20 cellular contexts compared by ENCODE assay signal in genomic region chr1:226984521-226985238, GRCh38. TPM values are rescaled to one million over a fixed set of nuclear protein-coding genes. Genes with fewer than 3 reads are reported as not detected.
DNase-seq lines count a peak whose midpoint lies in the region; ATAC-seq, FAIRE-seq and TF ChIP-seq lines count a peak whose summit lies in the region.
"Had no signal": no experiment of that assay in that cellular context is flagged by ENCODE, and none has a peak within 500 bp of the region (broad histone marks: within the 10 kb centered on the region; RNA-seq: fewer than 3 reads in every experiment).

No MANE protein-coding gene starts in this region.

- H3K4me2 ChIP-seq in H1 (ENCODE audit: insufficient read depth in 1 of 2, low read depth in 2 of 2, low read length in 2 of 2), result no peak overlapping the region
- no peak overlapping the region for H3K4me2 ChIP-seq in PC-9

- CTCF ChIA-PET in activated CD8-positive, alpha-beta memory T cell treated with anti-CD3 and anti-CD28 coated beads, Interleukin-2, amount 10 ng/mL, durations not matched to agents 7 days and 5 days (lab: Charles Lee), result no interaction called here
- CTCF ChIA-PET in H1 (lab: Charles Lee; ENCODE audit: partially characterized antibody) (interaction anchor here (1.8 kb wide), 1 partner anchor 11 kb away, joined by 5 read pairs; no protein-coding TSS in a partner anchor), PC-9 (lab: Charles Lee) (no interaction called here)

- no peak for TF ChIP-seq CTCF in H1 (IDR thresholded peaks at IDR 0.05; ENCODE audit: control extremely low read depth in 1 of 3, insufficient read depth in 1 of 3, low read depth in 1 of 3, low read length in 3 of 3)
- no peak for TF ChIP-seq CTCF in lung (IDR thresholded peaks at IDR 0.05; ENCODE audit: control extremely low read depth, extremely low read depth)
- TF ChIP-seq CTCF in stomach (IDR thresholded peaks at IDR 0.05), result no peak
- no peak for TF ChIP-seq CTCF in PC-9 (conservative IDR thresholded peaks at IDR 0.05)

- peaks cover 4% of the 10 kb centered on the region for H3K36me3 Mint-ChIP-seq in activated CD8-positive, alpha-beta memory T cell treated with anti-CD3 and anti-CD28 coated beads, Interleukin-2, amount 10 ng/mL, durations not matched to agents 7 days and 5 days

- DNase-seq in activated CD8-positive, alpha-beta memory T cell treated with anti-CD3 and anti-CD28 coated beads for 24 hours, result peak; percentile 51
- DNase-seq in activated CD8-positive, alpha-beta memory T cell treated with anti-CD3 and anti-CD28 coated beads, Interleukin-2, amount 10 ng/mL, durations not matched to agents 7 days and 5 days, result no peak
- DNase-seq in H1 (ENCODE audit: low read depth in 1 of 2, low spot score in 2 of 2), result no peak
- DNase-seq in lung (ENCODE audit: low spot score), result peak; percentile 29
- DNase-seq in stomach, result no peak
- no peak for DNase-seq in NCI-H2081 treated with DMSO at 0.1 percent for 48 hours (lab: John Stamatoyannopoulos, UW)
- no peak for DNase-seq in HuH-7.5 (ENCODE audit: low spot score)
- no peak for DNase-seq in PC-9
- DNase-seq: activated CD4-positive, alpha-beta T cell treated with anti-CD3 and anti-CD28 coated beads, Interleukin-2, amount 50 U/mL, for 48 hours; activated T-cell treated with anti-CD3 and anti-CD28 coated beads, Interleukin-2, amount 50 U/mL, for 72 hours; CD4-positive, CD25-positive, alpha-beta regulatory T cell; DMS79 treated with DMSO at 0.1 percent for 48 hours; foreskin keratinocyte; naive thymus-derived CD4-positive, alpha-beta T cell; NCI-H1105 treated with DMSO at 0.1 percent for 48 hours had no signal

- no peak overlapping the region for H3K9ac ChIP-seq in H1 (replicated peaks in 1 of 4; ENCODE audit: extremely low read depth in 1 of 4, low read depth in 3 of 4, low read length in 3 of 4)

- TF ChIP-seq EP300 in H1 (IDR thresholded peaks at IDR 0.05; ENCODE audit: borderline replicate concordance in 1 of 2, low read depth in 2 of 2, low read length in 2 of 2) (no peak), stomach (IDR thresholded peaks at IDR 0.05) (no peak)

- no peak overlapping the region for H3K27ac Mint-ChIP-seq in activated CD8-positive, alpha-beta memory T cell treated with anti-CD3 and anti-CD28 coated beads, Interleukin-2, amount 10 ng/mL, durations not matched to agents 7 days and 5 days
- H3K27ac Mint-ChIP-seq: activated T-cell treated with anti-CD3 and anti-CD28 coated beads, Interleukin-2, amount 50 U/mL, for 72 hours; stimulated activated naive CD8-positive, alpha-beta T cell treated with anti-CD3 and anti-CD28 coated beads, Interleukin-15, Interleukin-2, amounts not matched to agents 100 ng/mL and 50 ng/mL, for 24 hours; T-cell had no signal

- no peak overlapping the region for H2BK5ac ChIP-seq in H1 (ENCODE audit: low read depth, low read length)

- no peak overlapping the region for H2AFZ ChIP-seq in H1 (ENCODE audit: low read length)
- no peak overlapping the region for H2AFZ ChIP-seq in PC-9

- H3K27me3 ChIP-seq in H1 (replicated peaks in 1 of 4; ENCODE audit: control insufficient read depth in 3 of 4, extremely low read depth in 1 of 4, insufficient read depth in 3 of 4, low read length in 3 of 4) (no peaks in the 10 kb centered on the region), lung (ENCODE audit: control insufficient read depth, insufficient read depth) (no peaks in the 10 kb centered on the region), stomach (no peaks in the 10 kb centered on the region), PC-9 (ENCODE audit: insufficient read depth, low read depth) (no peaks in the 10 kb centered on the region)
- H3K27me3 ChIP-seq: foreskin keratinocyte had no signal

- peaks cover 5% of the 10 kb centered on the region for H3K4me1 Mint-ChIP-seq in activated CD8-positive, alpha-beta memory T cell treated with anti-CD3 and anti-CD28 coated beads, Interleukin-2, amount 10 ng/mL, durations not matched to agents 7 days and 5 days

- no peak for ATAC-seq in activated CD8-positive, alpha-beta memory T cell treated with anti-CD3 and anti-CD28 coated beads, Interleukin-2, amount 10 ng/mL, durations not matched to agents 7 days and 5 days
- ATAC-seq in lung (ENCODE audit: insufficient read depth, low FRiP score), result no peak
- ATAC-seq: activated T-cell treated with anti-CD3 and anti-CD28 coated beads, Interleukin-2, amount 50 U/mL, for 72 hours; foreskin keratinocyte; naive thymus-derived CD4-positive, alpha-beta T cell; T-cell had no signal

- H3K79me2 ChIP-seq in H1 (ENCODE audit: control insufficient read depth in 1 of 2, insufficient read depth in 2 of 2, low read length in 2 of 2), result no peaks in the 10 kb centered on the region
- no peaks in the 10 kb centered on the region for H3K79me2 ChIP-seq in PC-9 (ENCODE audit: low read depth)

- no peaks in the 10 kb centered on the region for H3K23me2 ChIP-seq in H1 (ENCODE audit: low read depth, low read length)

- H2BK12ac ChIP-seq in H1 (ENCODE audit: low read depth, low read length), result no peak overlapping the region

- H3K4me3 Mint-ChIP-seq in activated CD8-positive, alpha-beta memory T cell treated with anti-CD3 and anti-CD28 coated beads, Interleukin-2, amount 10 ng/mL, durations not matched to agents 7 days and 5 days, result no peak overlapping the region
- H3K4me3 Mint-ChIP-seq: activated T-cell treated with anti-CD3 and anti-CD28 coated beads, Interleukin-2, amount 50 U/mL, for 72 hours; CD4-positive, CD25-positive, alpha-beta regulatory T cell; naive thymus-derived CD4-positive, alpha-beta T cell; stimulated activated naive CD8-positive, alpha-beta T cell treated with anti-CD3 and anti-CD28 coated beads, Interleukin-15, Interleukin-2, amounts not matched to agents 100 ng/mL and 50 ng/mL, for 24 hours; T-cell had no signal

- H4K91ac ChIP-seq in H1 (replicated peaks; ENCODE audit: insufficient read length, low read length), result no peak overlapping the region

- no peaks in the 10 kb centered on the region for H3K9me3 Mint-ChIP-seq in activated CD8-positive, alpha-beta memory T cell treated with anti-CD3 and anti-CD28 coated beads, Interleukin-2, amount 10 ng/mL, durations not matched to agents 7 days and 5 days (ENCODE audit: low read depth)
- H3K9me3 Mint-ChIP-seq: activated T-cell treated with anti-CD3 and anti-CD28 coated beads, Interleukin-2, amount 50 U/mL, for 72 hours; CD4-positive, CD25-positive, alpha-beta regulatory T cell; naive thymus-derived CD4-positive, alpha-beta T cell; stimulated activated naive CD8-positive, alpha-beta T cell treated with anti-CD3 and anti-CD28 coated beads, Interleukin-15, Interleukin-2, amounts not matched to agents 100 ng/mL and 50 ng/mL, for 24 hours; T-cell had no signal

- BruUV-seq in PC-9 (replicated peaks; lab: Mats Ljungman, UMichigan), result no TSS peak

- H3K27ac ChIP-seq in H1 (ENCODE audit: low read depth, low read length), result no peak overlapping the region
- peak overlapping the region; percentile 9 to 76 for H3K27ac ChIP-seq in lung (ENCODE audit: low read depth in 1 of 2, low read length in 1 of 2)
- peak overlapping the region in 3 of 5 donors; percentile 9 to 38 (median 20) for H3K27ac ChIP-seq in stomach
- H3K27ac ChIP-seq in PC-9, result no peak overlapping the region
- H3K27ac ChIP-seq: foreskin keratinocyte had no signal

- POLR2A ChIA-PET in H1 (lab: Charles Lee; ENCODE audit: partially characterized antibody), result interaction anchor here (1.0 to 2.2 kb wide), 5 partner anchors 9 to 72 kb away, joined by 3 to 8 read pairs (median 3); no protein-coding TSS in a partner anchor
- POLR2A ChIA-PET in PC-9 (lab: Charles Lee; ENCODE audit: unreplicated experiment), result no interaction called here

- H3K56ac ChIP-seq in H1 (replicated peaks; ENCODE audit: insufficient read length, low read depth, low read length), result no peak overlapping the region

- no peak overlapping the region for H3K23ac ChIP-seq in H1 (ENCODE audit: insufficient read length)

- no peak overlapping the region for H2BK15ac ChIP-seq in H1 (ENCODE audit: low read length)

- no peak overlapping the region for H2BK20ac ChIP-seq in H1 (ENCODE audit: low read length)

- H3K9me2 ChIP-seq in PC-9 (ENCODE audit: insufficient read depth), result no peaks in the 10 kb centered on the region

- peaks cover 0 to 12% (median 7%) of the 10 kb centered on the region in 4 experiments; a peak in 6 of 8 replicates for H3K36me3 ChIP-seq in H1 (ENCODE audit: control insufficient read depth in 2 of 4, insufficient read depth in 4 of 4, low read length in 3 of 4)
- peaks cover 0 to 47% of the 10 kb centered on the region in 2 donors for H3K36me3 ChIP-seq in lung (ENCODE audit: control insufficient read depth in 2 of 2, insufficient read depth in 2 of 2, low read length in 2 of 2)
- peaks cover 48 to 86% (median 80%) of the 10 kb centered on the region in 4 donors for H3K36me3 ChIP-seq in stomach
- no peaks in the 10 kb centered on the region for H3K36me3 ChIP-seq in PC-9 (ENCODE audit: low read depth)

- 88% methylated on average over 13 of the region's 18 CpGs; no CpG with 5 or more reads in 1 of the 2 experiments for WGBS in H1 (ENCODE audit: extremely low coverage in 1 of 2, insufficient coverage in 1 of 2, insufficient read length in 1 of 2, insufficient replicate concordance in 2 of 2, low coverage in 1 of 2, low lambda C conversion rate in 2 of 2, missing lambda C conversion rate in 1 of 2), 2 experiments
- 82 to 91% methylated on average over 18 of the region's 18 CpGs for WGBS in lung, 2 donors
- WGBS in stomach, 5 donors, result 75 to 84% (median 79%) methylated on average over 7 to 18 of the region's 18 CpGs

- H3K4ac ChIP-seq in H1 (replicated peaks; ENCODE audit: insufficient read length, low read depth, low read length), result no peak overlapping the region

- H3K14ac ChIP-seq in H1 (ENCODE audit: insufficient read length), result no peak overlapping the region

- peaks cover 16% of the 10 kb centered on the region; the same call in 1 of the 2 replicates for H3F3A ChIP-seq in PC-9 (ENCODE audit: insufficient read depth, low read depth)

- no peak overlapping the region for H3K18ac ChIP-seq in H1 (ENCODE audit: extremely low read depth, low read length)

- H4K20me1 ChIP-seq in H1 (replicated peaks in 1 of 2; ENCODE audit: control insufficient read depth in 1 of 2, insufficient read depth in 2 of 2, low read length in 2 of 2) (peaks cover 4 to 6% of the 10 kb centered on the region in 2 experiments), PC-9 (ENCODE audit: insufficient read depth) (no peaks in the 10 kb centered on the region)

- no peak overlapping the region for H2BK120ac ChIP-seq in H1 (replicated peaks; ENCODE audit: low read depth, low read length)

- FAIRE-seq in H1 (lab: Jason Lieb, UNC), result no peak
- FAIRE-seq: A204.1, endometrium, GM18507 had no signal

- no peaks in the 10 kb centered on the region for H3K27me3 Mint-ChIP-seq in activated CD8-positive, alpha-beta memory T cell treated with anti-CD3 and anti-CD28 coated beads, Interleukin-2, amount 10 ng/mL, durations not matched to agents 7 days and 5 days
- H3K27me3 Mint-ChIP-seq: CD4-positive, CD25-positive, alpha-beta regulatory T cell; naive thymus-derived CD4-positive, alpha-beta T cell; stimulated activated naive CD8-positive, alpha-beta T cell treated with anti-CD3 and anti-CD28 coated beads, Interleukin-15, Interleukin-2, amounts not matched to agents 100 ng/mL and 50 ng/mL, for 24 hours; T-cell had no signal

- TF ChIP-seq POLR2A in H1 (IDR thresholded peaks at IDR 0.05; ENCODE audit: control extremely low read depth in 1 of 2, low read depth in 2 of 2, low read length in 2 of 2) (no peak), stomach (IDR thresholded peaks at IDR 0.05) (no peak)

- H4K8ac ChIP-seq in H1 (ENCODE audit: extremely low read depth, insufficient read depth, low read length), result peak overlapping the region; percentile 63; the same call in 1 of the 2 replicates

- H2AK5ac ChIP-seq in H1 (ENCODE audit: low read depth, low read length), result no peak overlapping the region

- H3K79me1 ChIP-seq in H1 (ENCODE audit: low read depth, low read length), result no peaks in the 10 kb centered on the region

- TF ChIP-seq RAD21 in H1 (IDR thresholded peaks at IDR 0.05 in 1 of 2, conservative IDR thresholded peaks at IDR 0.05 in 1 of 2; ENCODE audit: low read depth in 2 of 2, low read length in 2 of 2), result no peak

- H3K9me3 ChIP-seq in H1 (ENCODE audit: insufficient read depth in 2 of 2, low read depth in 1 of 2, low read length in 1 of 2) (no peaks in the 10 kb centered on the region), lung (ENCODE audit: control insufficient read depth in 2 of 2, insufficient read depth in 1 of 2, low read length in 1 of 2) (peaks cover 0 to 1% of the 10 kb centered on the region in 2 donors), stomach (no peaks in the 10 kb centered on the region), PC-9 (ENCODE audit: insufficient read depth, low read depth) (no peaks in the 10 kb centered on the region)

- intact Hi-C loops in stomach (cut with DNase I; ENCODE audit: low total_unique reads) (no loop called here), PC-9 (cut with micrococcal nuclease; ENCODE audit: unreplicated experiment) (loop anchor here (10.0 kb wide), 1 partner anchor 360 kb away; no protein-coding TSS in a partner anchor)

- H4K5ac ChIP-seq in H1 (ENCODE audit: insufficient read length, low read depth, low read length), result no peak overlapping the region

- no peak overlapping the region for H3K4me3 ChIP-seq in H1 (ENCODE audit: extremely low read depth in 1 of 4, insufficient read depth in 2 of 4, low read depth in 3 of 4, low read length in 4 of 4)
- no peak overlapping the region for H3K4me3 ChIP-seq in lung
- H3K4me3 ChIP-seq in stomach, result no peak overlapping the region
- H3K4me3 ChIP-seq in PC-9, result no peak overlapping the region

- peaks cover 0 to 10% (median 3%) of the 10 kb centered on the region in 4 experiments; a peak in 3 of 7 replicates for H3K4me1 ChIP-seq in H1 (replicated peaks in 1 of 4; ENCODE audit: control insufficient read depth in 3 of 4, insufficient read depth in 4 of 4, low read length in 3 of 4)
- peaks cover 4 to 8% of the 10 kb centered on the region in 2 donors for H3K4me1 ChIP-seq in lung (ENCODE audit: control insufficient read depth in 2 of 2, insufficient read depth in 2 of 2, low read length in 2 of 2)
- peaks cover 43 to 57% (median 50%) of the 10 kb centered on the region in 4 donors for H3K4me1 ChIP-seq in stomach
- H3K4me1 ChIP-seq in PC-9 (replicated peaks; ENCODE audit: insufficient read depth), result peaks cover 10% of the 10 kb centered on the region; the same call in 1 of the 2 replicates
- H3K4me1 ChIP-seq: foreskin keratinocyte had no signal

RNA-seq across cellular contexts. Expression of gene COQ8A, which starts 44.6 kb away (rescaled TPM):
- 10 to 100 TPM; 19.0 to 22.1 TPM for total RNA-seq in activated CD8-positive, alpha-beta memory T cell treated with anti-CD3 and anti-CD28 coated beads, Interleukin-2, amount 10 ng/mL, durations not matched to agents 7 days and 5 days
- total RNA-seq in H1 (2021; fragmentation: NEBNext Ultra II Directional; extraction: Animal tissue kit (Norgen Biotek cat#: 25700)), result 38.9 and 39.0 TPM in 2 replicates
- polyA plus RNA-seq in H1 (2011; rRNA removed) (28.5 and 40.2 TPM in 2 replicates), lung (10 to 100 TPM; 16.2 to 30.7 TPM), stomach (10 to 100 TPM; 51.6 to 66.4 (median 61.9) TPM)
- 38.6 TPM for polyA plus RNA-seq in H1 (2011; cell fraction: cytosol; rRNA removed)
- polyA plus RNA-seq in H1 (2011; cell fraction: nucleus; rRNA removed), result 61.2 TPM
- 27.1 to 32.5 TPM (median 31.3 TPM) in 4 replicates for polyA plus RNA-seq in H1 (2012, experiment 1 of 2)
- polyA plus RNA-seq in H1 (2012, experiment 2 of 2), result 35.2 TPM
- polyA plus RNA-seq in H1 (2013, experiment 1 of 2), result 17.0 TPM
- 17.1 TPM for polyA plus RNA-seq in H1 (2013, experiment 2 of 2)
- 19.0 and 25.9 TPM in 2 replicates for polyA minus RNA-seq in H1 (2011; rRNA and poly(A)+ RNA removed)
- 16.7 TPM for polyA minus RNA-seq in H1 (2011; cell fraction: cytosol; rRNA and poly(A)+ RNA removed)
- polyA minus RNA-seq in H1 (2011; cell fraction: nucleus; rRNA and poly(A)+ RNA removed), result 16.0 TPM
- total RNA-seq in lung (10 to 100 TPM; 27.4 to 50.5 TPM), stomach (100 to 1,000 TPM in 2 of 5 donors, 10 to 100 TPM in 3; 26.4 to 384 (median 91.7) TPM), PC-9 (2021) (32.9 and 37.9 TPM in 2 replicates)

Comparison
In these comparisons a context has a peak if more than half of its experiments do, and no peak if none do; other contexts are left out.
1. DNase-seq: peak in activated CD8-positive, alpha-beta memory T cell treated with anti-CD3 and anti-CD28 coated beads for 24 hours (single experiment) and lung (single experiment); none in activated CD8-positive, alpha-beta memory T cell treated with anti-CD3 and anti-CD28 coated beads, Interleukin-2, amount 10 ng/mL, durations not matched to agents 7 days and 5 days (single experiment), H1 (0 of 2), stomach (single experiment), NCI-H2081 treated with DMSO at 0.1 percent for 48 hours (single experiment), HuH-7.5 (single experiment) and PC-9 (0 of 2).
2. H3K27ac ChIP-seq: peak in lung (2 of 2) and stomach (3 of 5); none in H1 (single experiment) and PC-9 (single experiment).